ENCODE assay signal across 22 cellular contexts in the genomic region with DNA sequence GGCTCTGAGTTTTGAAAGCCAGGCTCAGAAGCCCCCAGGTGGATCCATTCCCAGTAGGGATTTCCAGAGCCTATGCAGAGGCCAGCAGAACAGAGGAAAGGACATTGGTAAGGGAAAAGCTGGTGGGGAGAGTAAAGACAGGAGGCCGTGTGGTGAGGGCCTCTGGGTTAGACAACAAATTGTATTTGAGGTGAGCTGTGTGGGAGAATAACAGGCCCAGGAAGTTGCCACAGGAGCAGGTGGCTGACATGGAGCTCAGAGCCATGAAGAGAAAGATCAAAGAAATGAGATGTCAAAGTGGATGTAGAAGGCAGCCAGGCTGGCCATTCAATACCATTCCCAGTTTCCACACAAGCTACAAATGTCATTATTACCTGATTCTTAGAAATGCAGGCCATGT.
"Had no signal": no experiment of that assay in that cellular context is flagged by ENCODE, and none has a peak within 500 bp of the region (broad histone marks: within the 10 kb centered on the region; RNA-seq: fewer than 3 reads in every experiment).

No MANE protein-coding gene starts in this region.

- H3K27ac ChIP-seq: colonic mucosa, lower lobe of right lung, spleen, thoracic aorta, upper lobe of left lung had no signal

- H3K27me3 Mint-ChIP-seq: activated naive CD8-positive, alpha-beta T cell treated with anti-CD3 and anti-CD28 coated beads, Interleukin-2, amount 50 U/mL, for 24 hours; brain; stimulated activated naive B cell treated with anti-CD40 and anti-IgM and Interleukin-4, amounts not matched to agents 10 μg/mL and 1 μg/mL and 100 μg/mL, for 72 hours had no signal

- DNase-seq: activated CD4-positive, CD25-positive, alpha-beta regulatory T cell treated with anti-CD3 and anti-CD28 coated beads, Interleukin-2, amount 50 U/mL, for 72 hours; activated CD8-positive, alpha-beta memory T cell treated with anti-CD3 and anti-CD28 coated beads, Interleukin-2, amount 50 U/mL, for 4 hours; activated gamma-delta T cell; activated naive CD8-positive, alpha-beta T cell treated with anti-CD3 and anti-CD28 coated beads, Interleukin-2, amount 50 U/mL, for 24 hours; activated T-cell treated with anti-CD3 and anti-CD28 coated beads, Interleukin-2, amount 50 U/mL, for 4 hours; anterior cingulate cortex; central memory CD4-positive, alpha-beta T cell; colonic mucosa; foreskin melanocyte; glutamatergic neuron; hippocampal formation; lower lobe of right lung; occipital lobe; retina; spleen; stimulated activated CD4-positive, alpha-beta T cell treated with anti-CD3 and anti-CD28 coated beads, Interleukin-4, amount 100 ng/mL, for 4 hours; stimulated activated naive B cell treated with anti-CD40 and anti-IgM and Interleukin-4, amounts not matched to agents 10 μg/mL and 1 μg/mL and 100 μg/mL, for 72 hours; SW 1271; upper lobe of left lung had no signal

- ATAC-seq: activated naive CD8-positive, alpha-beta T cell treated with anti-CD3 and anti-CD28 coated beads, Interleukin-2, amount 50 U/mL, for 24 hours; activated T-cell treated with anti-CD3 and anti-CD28 coated beads, Interleukin-2, amount 50 U/mL, for 4 hours; lower lobe of right lung; stimulated activated naive B cell treated with anti-CD40 and anti-IgM and Interleukin-4, amounts not matched to agents 10 μg/mL and 1 μg/mL and 100 μg/mL, for 72 hours had no signal

- H3K36me3 ChIP-seq: colonic mucosa, lower lobe of right lung, thoracic aorta, upper lobe of left lung had no signal

- H3K4me1 Mint-ChIP-seq: activated naive CD8-positive, alpha-beta T cell treated with anti-CD3 and anti-CD28 coated beads, Interleukin-2, amount 50 U/mL, for 24 hours; brain; stimulated activated naive B cell treated with anti-CD40 and anti-IgM and Interleukin-4, amounts not matched to agents 10 μg/mL and 1 μg/mL and 100 μg/mL, for 72 hours had no signal

- H3K4me1 ChIP-seq: colonic mucosa, lower lobe of right lung had no signal

- H3K27me3 ChIP-seq: colonic mucosa, spleen, upper lobe of left lung had no signal

- H3K4me3 Mint-ChIP-seq: activated naive CD8-positive, alpha-beta T cell treated with anti-CD3 and anti-CD28 coated beads, Interleukin-2, amount 50 U/mL, for 24 hours; activated T-cell treated with anti-CD3 and anti-CD28 coated beads, Interleukin-2, amount 50 U/mL, for 4 hours; brain; mesothelial cell of epicardium; stimulated activated naive B cell treated with anti-CD40 and anti-IgM and Interleukin-4, amounts not matched to agents 10 μg/mL and 1 μg/mL and 100 μg/mL, for 72 hours had no signal

- H3K4me3 ChIP-seq: colonic mucosa, lower lobe of right lung, spleen, thoracic aorta, upper lobe of left lung had no signal

- H3K9me3 Mint-ChIP-seq: activated naive CD8-positive, alpha-beta T cell treated with anti-CD3 and anti-CD28 coated beads, Interleukin-2, amount 50 U/mL, for 24 hours; activated T-cell treated with anti-CD3 and anti-CD28 coated beads, Interleukin-2, amount 50 U/mL, for 4 hours; brain; mesothelial cell of epicardium; stimulated activated naive B cell treated with anti-CD40 and anti-IgM and Interleukin-4, amounts not matched to agents 10 μg/mL and 1 μg/mL and 100 μg/mL, for 72 hours had no signal

- H3K9me3 ChIP-seq: colonic mucosa, lower lobe of right lung, spleen, thoracic aorta, upper lobe of left lung had no signal

- H3K27ac Mint-ChIP-seq: brain; mesothelial cell of epicardium; stimulated activated naive B cell treated with anti-CD40 and anti-IgM and Interleukin-4, amounts not matched to agents 10 μg/mL and 1 μg/mL and 100 μg/mL, for 72 hours had no signal
